26 cellular contexts compared by ENCODE assay signal in the genomic region with DNA sequence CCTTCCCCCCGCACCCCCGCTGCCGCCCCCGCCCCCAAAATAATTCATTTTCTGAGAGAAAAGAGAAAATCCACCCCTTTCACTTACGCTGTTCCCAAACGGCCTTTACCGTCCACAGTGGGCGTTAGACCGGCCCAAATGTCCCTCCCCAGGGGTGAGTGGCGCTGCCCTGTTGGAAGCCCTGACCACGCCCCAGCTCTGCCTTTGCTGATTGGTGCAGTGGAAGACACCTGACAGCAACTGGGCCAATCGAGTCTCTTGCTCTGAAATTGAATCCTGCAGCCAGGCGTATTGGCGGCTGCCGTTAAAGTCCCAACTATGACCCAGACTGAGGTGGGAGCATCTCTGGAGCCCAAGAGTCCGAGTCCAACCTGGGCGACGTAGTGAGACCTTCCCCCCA.
"Had no signal": no experiment of that assay in that cellular context is flagged by ENCODE, and none has a peak within 500 bp of the region (broad histone marks: within the 10 kb centered on the region; RNA-seq: fewer than 3 reads in every experiment).

No MANE protein-coding gene starts in this region.

- ATAC-seq: naive thymus-derived CD8-positive, alpha-beta T cell; natural killer cell treated with Interleukin-12 subunit alpha and Interleukin-12 subunit beta and Interleukin-15 and Interleukin-18, amount 100 ng/mL, for 72 hours; pancreas; right cardiac atrium; right lobe of liver; stimulated activated memory B cell treated with anti-CD40 and anti-IgM and Interleukin-4, amounts not matched to agents 10 μg/mL and 1 μg/mL and 100 μg/mL, for 72 hours; stimulated activated naive CD8-positive, alpha-beta T cell treated with anti-CD3 and anti-CD28 coated beads, Interleukin-15, Interleukin-2, amounts not matched to agents 100 U/mL and 50 U/mL, for 24 hours had no signal

- DNase-seq: naive B cell; naive thymus-derived CD8-positive, alpha-beta T cell; nephron progenitor cell; nucleus accumbens; pancreas; right cardiac atrium; right lobe of liver; sigmoid colon; small intestine; stimulated activated CD4-positive, alpha-beta T cell treated with anti-CD3 and anti-CD28 coated beads, Interleukin-12 subunit alpha, Interleukin-12 subunit beta, amount 100 ng/mL, for 4 hours; stimulated activated CD4-positive, alpha-beta T cell treated with anti-CD3 and anti-CD28 coated beads, Interleukin-1b, Interleukin-23, amount 100 ng/mL, for 48 hours; stimulated activated CD4-positive, alpha-beta T cell treated with anti-CD3 and anti-CD28 coated beads, Interleukin-4, amount 100 ng/mL, for 1 hour; stimulated activated CD4-positive, alpha-beta T cell treated with anti-CD3 and anti-CD28 coated beads, Interleukin-4, amount 100 ng/mL, for 4 hours; stimulated activated CD8-positive, alpha-beta memory T cell treated with anti-CD3 and anti-CD28 coated beads, Interleukin-4, amount 100 ng/mL, for 48 hours; stimulated activated naive CD4-positive, alpha-beta T cell; stimulated activated naive CD8-positive, alpha-beta T cell treated with anti-CD3 and anti-CD28 coated beads, Interleukin-15, Interleukin-2, amounts not matched to agents 100 U/mL and 50 U/mL, for 24 hours; stomach; tibial artery; transverse colon had no signal

- H3K4me3 Mint-ChIP-seq: naive thymus-derived CD8-positive, alpha-beta T cell; natural killer cell treated with Interleukin-12 subunit alpha and Interleukin-12 subunit beta and Interleukin-15 and Interleukin-18, amount 100 ng/mL, for 72 hours; nephron progenitor cell; neural crest cell; stimulated activated memory B cell treated with anti-CD40 and anti-IgM and Interleukin-4, amounts not matched to agents 10 μg/mL and 1 μg/mL and 100 μg/mL, for 72 hours had no signal

- H3K9me3 Mint-ChIP-seq: naive thymus-derived CD8-positive, alpha-beta T cell; natural killer cell treated with Interleukin-12 subunit alpha and Interleukin-12 subunit beta and Interleukin-15 and Interleukin-18, amount 100 ng/mL, for 72 hours; nephron progenitor cell; neural crest cell; stimulated activated memory B cell treated with anti-CD40 and anti-IgM and Interleukin-4, amounts not matched to agents 10 μg/mL and 1 μg/mL and 100 μg/mL, for 72 hours had no signal

- H3K4me3 ChIP-seq: pancreas, prostate gland, right lobe of liver, sigmoid colon, stomach, tibial artery, transverse colon, upper lobe of left lung, vagina had no signal

- H3K36me3 ChIP-seq: neutrophil, pancreas, prostate gland, right lobe of liver, transverse colon had no signal

- H3K9me3 ChIP-seq: neutrophil, pancreas, prostate gland, right lobe of liver, sigmoid colon, stomach, tibial artery, transverse colon, upper lobe of left lung, vagina had no signal

- H3K4me1 Mint-ChIP-seq: nephron progenitor cell had no signal

- H3K27me3 ChIP-seq: neutrophil, pancreas, right lobe of liver, sigmoid colon, stomach, tibial artery, transverse colon, upper lobe of left lung, vagina had no signal

- H3K27ac ChIP-seq: neutrophil, pancreas, prostate gland, right lobe of liver, sigmoid colon, stomach, tibial artery, transverse colon, upper lobe of left lung, vagina had no signal

- H3K4me1 ChIP-seq: pancreas, prostate gland, sigmoid colon, stomach, upper lobe of left lung, vagina had no signal

- H3K27me3 Mint-ChIP-seq: naive B cell; naive thymus-derived CD8-positive, alpha-beta T cell; natural killer cell treated with Interleukin-12 subunit alpha and Interleukin-12 subunit beta and Interleukin-15 and Interleukin-18, amount 100 ng/mL, for 72 hours; stimulated activated memory B cell treated with anti-CD40 and anti-IgM and Interleukin-4, amounts not matched to agents 10 μg/mL and 1 μg/mL and 100 μg/mL, for 72 hours had no signal

- H3K27ac Mint-ChIP-seq: naive B cell; natural killer cell treated with Interleukin-12 subunit alpha and Interleukin-12 subunit beta and Interleukin-15 and Interleukin-18, amount 100 ng/mL, for 72 hours; nephron progenitor cell; stimulated activated memory B cell treated with anti-CD40 and anti-IgM and Interleukin-4, amounts not matched to agents 10 μg/mL and 1 μg/mL and 100 μg/mL, for 72 hours had no signal
